16 cellular contexts compared by ENCODE assay signal in genomic region chr9:105431413-105432246, GRCh38. TPM values are rescaled to one million over a fixed set of nuclear protein-coding genes. Genes with fewer than 3 reads are reported as not detected.
A peak's percentile ranks its signal among the peaks of the same experiment; 100 is the strongest.
DNase-seq lines count a peak whose midpoint lies in the region; TF ChIP-seq lines count a peak whose summit lies in the region.
"Had no signal": no experiment of that assay in that cellular context is flagged by ENCODE, and none has a peak within 500 bp of the region (broad histone marks: within the 10 kb centered on the region; RNA-seq: fewer than 3 reads in every experiment).

No MANE protein-coding gene starts in this region.

- DNase-seq in DMS 273 (lab: John Stamatoyannopoulos, UW; ENCODE audit: unreplicated experiment) (peak; percentile 39), DMS 273 treated with DMSO at 0.1 percent for 48 hours (lab: John Stamatoyannopoulos, UW) (no peak), HEK293T (ENCODE audit: extremely low spot score) (no peak), hepatocyte (ENCODE audit: low spot score) (peak; percentile 25), suprapubic skin (ENCODE audit: low spot score in 2 of 2) (no peak), middle frontal gyrus (ENCODE audit: extremely low spot score, low spot score) (no peak), NCI-H1417 treated with DMSO at 0.1 percent for 48 hours (lab: John Stamatoyannopoulos, UW) (no peak)
- DNase-seq: AML-193, HFFc6, NCI-H1436, NCI-H1930, OCI-M1, SHP77 treated with DMSO at 0.1 percent for 48 hours had no signal

- TF ChIP-seq CTCF in hepatocyte (IDR thresholded peaks at IDR 0.05; ENCODE audit: poor library complexity) (no peak), neural cell (IDR thresholded peaks at IDR 0.05; ENCODE audit: poor library complexity, severe bottlenecking) (no peak), suprapubic skin (IDR thresholded peaks at IDR 0.05) (no peak)

- peaks cover 17% of the 10 kb centered on the region for H3K4me1 ChIP-seq in hepatocyte (ENCODE audit: insufficient read depth)
- no peaks in the 10 kb centered on the region for H3K4me1 ChIP-seq in suprapubic skin

- H3K4me2 ChIP-seq in hepatocyte (peak overlapping the region; percentile 2), neural cell (ENCODE audit: low read length) (no peak overlapping the region)

- H3K27me3 ChIP-seq in hepatocyte = no peaks in the 10 kb centered on the region
- H3K27me3 ChIP-seq in neural cell (ENCODE audit: insufficient read depth, low read depth, low read length) = no peaks in the 10 kb centered on the region
- H3K27me3 ChIP-seq in suprapubic skin = no peaks in the 10 kb centered on the region

- TF ChIP-seq POLR2A in suprapubic skin (IDR thresholded peaks at IDR 0.05) = no peak

- TF ChIP-seq RAD21 in neural cell (conservative IDR thresholded peaks at IDR 0.05) = no peak

- H3K36me3 ChIP-seq in hepatocyte (replicated peaks; ENCODE audit: insufficient read depth, low read depth) (no peaks in the 10 kb centered on the region), neural cell (ENCODE audit: insufficient read depth, low read length) (no peaks in the 10 kb centered on the region), suprapubic skin (no peaks in the 10 kb centered on the region)

- no peaks in the 10 kb centered on the region for H3K79me2 ChIP-seq in hepatocyte
- no peaks in the 10 kb centered on the region for H3K79me2 ChIP-seq in neural cell (replicated peaks; ENCODE audit: insufficient read depth, low read length)

- H3K9me3 ChIP-seq in hepatocyte (ENCODE audit: low read depth) (no peaks in the 10 kb centered on the region), neural cell (ENCODE audit: low read length) (no peaks in the 10 kb centered on the region), suprapubic skin (no peaks in the 10 kb centered on the region)

- CTCF ChIA-PET in HEK293T (lab: Yijun Ruan, JAX) = interaction anchor here (0.6 kb wide), 1 partner anchor 1737 kb away, joined by 3 read pairs; no protein-coding TSS in a partner anchor

- WGBS in hepatocyte (ENCODE audit: low lambda C conversion rate, missing lambda C conversion rate) = 81% methylated on average over 9 of the region's 9 CpGs
- 85% methylated on average over 9 of the region's 9 CpGs for WGBS in suprapubic skin

- POLR2A ChIA-PET in HEK293T (lab: Yijun Ruan, JAX) = no interaction called here

- no peaks in the 10 kb centered on the region for H4K20me1 ChIP-seq in hepatocyte (ENCODE audit: insufficient read depth, poor library complexity, severe bottlenecking)
- no peaks in the 10 kb centered on the region for H4K20me1 ChIP-seq in neural cell (ENCODE audit: insufficient read depth)

- no peaks in the 10 kb centered on the region for H3F3A ChIP-seq in neural cell (ENCODE audit: insufficient read depth, low read length, poor library complexity, severe bottlenecking)

- TF ChIP-seq EP300 in neural cell (conservative IDR thresholded peaks at IDR 0.05; ENCODE audit: poor library complexity, severe bottlenecking) (peak; percentile 25), suprapubic skin (IDR thresholded peaks at IDR 0.05) (no peak)

- no peak overlapping the region for H3K9ac ChIP-seq in neural cell (ENCODE audit: low read length)

- H2AFZ ChIP-seq in hepatocyte = no peak overlapping the region
- no peak overlapping the region for H2AFZ ChIP-seq in neural cell (ENCODE audit: low read depth, low read length)

- H3K4me3 ChIP-seq in hepatocyte (no peak overlapping the region), neural cell (ENCODE audit: low read length) (no peak overlapping the region), suprapubic skin (no peak overlapping the region)

- H3K9me2 ChIP-seq in hepatocyte (replicated peaks; ENCODE audit: insufficient read depth) = no peaks in the 10 kb centered on the region
- no peaks in the 10 kb centered on the region for H3K9me2 ChIP-seq in neural cell (ENCODE audit: insufficient read depth, low read length)

- peak overlapping the region; percentile 54 for H3K27ac ChIP-seq in hepatocyte
- no peak overlapping the region for H3K27ac ChIP-seq in neural cell (ENCODE audit: low read length)
- H3K27ac ChIP-seq in suprapubic skin = no peak overlapping the region
- H3K27ac ChIP-seq: 22Rv1, C4-2B had no signal

TF ChIP-seq in HEK293T, 16 proteins besides CTCF, POLR2A, EP300 and RAD21:
- TF ChIP-seq SP1 (IDR thresholded peaks at IDR 0.05) (no peak), NFRKB (IDR thresholded peaks at IDR 0.05) (no peak), ELF4 (IDR thresholded peaks at IDR 0.05) (no peak), PKNOX1 (IDR thresholded peaks at IDR 0.05) (0 out of 2 replicates have a peak, but pooled peaks have one; percentile 23), HDGF (IDR thresholded peaks at IDR 0.05; ENCODE audit: borderline replicate concordance) (no peak)

TF ChIP-seq in neural cell, 6 proteins besides CTCF, POLR2A, EP300 and RAD21:
- TF ChIP-seq EZH2 (IDR thresholded peaks at IDR 0.05; ENCODE audit: borderline replicate concordance, insufficient read depth, low read length, poor library complexity, severe bottlenecking) (no peak), MXI1 (conservative IDR thresholded peaks at IDR 0.05; ENCODE audit: poor library complexity, severe bottlenecking) (no peak), TAF1 (IDR thresholded peaks at IDR 0.05; ENCODE audit: low read depth) (no peak), POLR2AphosphoS5 (IDR thresholded peaks at IDR 0.05) (no peak), REST (IDR thresholded peaks at IDR 0.05; ENCODE audit: borderline replicate concordance) (no peak), SMC3 (conservative IDR thresholded peaks at IDR 0.05; ENCODE audit: poor library complexity) (no peak)

RNA-seq across cellular contexts. Expression of gene FSD1L, which starts 16.2 kb away (rescaled TPM):
- 7.3 and 9.3 TPM in 2 replicates for total RNA-seq in hepatocyte
- polyA plus RNA-seq in hepatocyte = 1.1 and 2.5 TPM in 2 replicates
- 38.5 and 42.8 TPM in 2 replicates for polyA plus RNA-seq in neural cell
- 85.5 and 106 TPM in 2 replicates for polyA minus RNA-seq in neural cell
- 1 to 10 TPM in 3 of 4 donors, under 1 TPM in 1; 0.86 to 2.1 (median 1.6) TPM for total RNA-seq in suprapubic skin

Comparison
In these comparisons a context has a peak if more than half of its experiments do, and no peak if none do; other contexts are left out.
1. DNase-seq: peak in DMS 273 (single experiment) and hepatocyte (single experiment); none in DMS 273 treated with DMSO at 0.1 percent for 48 hours (single experiment), HEK293T (single experiment), suprapubic skin (0 of 2), middle frontal gyrus (single experiment) and NCI-H1417 treated with DMSO at 0.1 percent for 48 hours (single experiment).